Comparison of ENCODE assay signal across 8 cellular contexts in genomic region chr12:109994262-109995175, GRCh38. TPM values are rescaled to one million over a fixed set of nuclear protein-coding genes. Genes with fewer than 3 reads are reported as not detected.
DNase-seq lines count a peak whose midpoint lies in the region; ATAC-seq, FAIRE-seq and TF ChIP-seq lines count a peak whose summit lies in the region.

No MANE protein-coding gene starts in this region.

- no peak for TF ChIP-seq POLR2A in HepG2 (IDR thresholded peaks at IDR 0.05; ENCODE audit: insufficient read depth in 1 of 2, low read depth in 2 of 2, low read length in 2 of 2)

- peak overlapping the region; percentile 90 for H3K9ac ChIP-seq in HepG2 (ENCODE audit: insufficient read depth, low read depth, low read length)

- TF ChIP-seq EP300 in HepG2 (IDR thresholded peaks at IDR 0.05; ENCODE audit: low read depth in 2 of 2, low read length in 2 of 2) (no peak), HepG2 (CRISPR knock-in tag; IDR thresholded peaks at IDR 0.05; ENCODE audit: borderline replicate concordance) (no peak)

- intact Hi-C loops in left ventricle myocardium inferior (cut with micrococcal nuclease) (no loop called here), cardiac septum (cut with DNase I) (loop anchor here (5.0 kb wide), 2 partner anchors 48 to 92 kb away; partner anchors contain the start of gene TCHP), HepG2 (cut with micrococcal nuclease; ENCODE audit: unreplicated experiment) (loop anchor here (5.0 kb wide), 1 partner anchor 47 kb away; no protein-coding TSS in a partner anchor)

- peak overlapping the region; percentile 94 for H3K27ac ChIP-seq in left ventricle myocardium inferior (replicated peaks)
- H3K27ac ChIP-seq in HepG2 (ENCODE audit: extremely low read length, insufficient read depth, low read length): no peak overlapping the region

- FAIRE-seq in HepG2 (lab: Jason Lieb, UNC): no peak

- H3K79me2 ChIP-seq in HepG2 (ENCODE audit: insufficient read depth, low read length): peaks cover 37% of the 10 kb centered on the region

- peak overlapping the region; percentile 90 for H3K4me3 Mint-ChIP-seq in activated T-helper 17 cell treated with anti-CD3 and anti-CD28 coated beads, Interleukin-2, amount 50 U/mL, for 72 hours

- in situ Hi-C loops in HepG2 (cut with HindIII; ENCODE audit: extremely low pct_ligation_motif_present, low pct_unique_long_range_greater_than_20kb): no loop called here

- peak overlapping the region; percentile 83 for H3K27ac Mint-ChIP-seq in activated T-helper 17 cell treated with anti-CD3 and anti-CD28 coated beads, Interleukin-2, amount 50 U/mL, for 72 hours

- H3K4me1 ChIP-seq in left ventricle myocardium inferior (peaks cover 71% of the 10 kb centered on the region), HepG2 (ENCODE audit: insufficient read depth, low read length) (peaks cover 58% of the 10 kb centered on the region)

- DNase-seq in left ventricle myocardium inferior: no peak
- DNase-seq in cardiac septum (ENCODE audit: low spot score): no peak
- DNase-seq in HepG2 (ENCODE audit: low spot score): no peak
- no peak for DNase-seq in SHP77 treated with DMSO at 0.1 percent for 48 hours (lab: John Stamatoyannopoulos, UW)
- DNase-seq in stimulated activated CD4-positive, alpha-beta T cell treated with anti-CD3 and anti-CD28 coated beads, Interleukin-2, amount 100 ng/mL, for 24 hours: no peak
- no peak for DNase-seq in activated effector memory CD4-positive, alpha-beta T cell treated with anti-CD3 and anti-CD28 coated beads, Interleukin-2, amount 50 U/mL, for 16 hours

- BruUV-seq in HepG2 (replicated peaks; lab: Mats Ljungman, UMichigan): TSS peak; percentile 48

- peak overlapping the region; percentile 93 for H3K4me2 ChIP-seq in HepG2 (ENCODE audit: low read depth, low read length)

- H3K4me1 Mint-ChIP-seq in activated T-helper 17 cell treated with anti-CD3 and anti-CD28 coated beads, Interleukin-2, amount 50 U/mL, for 72 hours: peaks cover 23% of the 10 kb centered on the region

- H2AFZ ChIP-seq in HepG2 (ENCODE audit: low read length): no peak overlapping the region

- WGBS in HepG2 (ENCODE audit: low lambda C conversion rate): 69% methylated on average over 8 of the region's 8 CpGs

- no peaks in the 10 kb centered on the region for H3K9me3 Mint-ChIP-seq in activated T-helper 17 cell treated with anti-CD3 and anti-CD28 coated beads, Interleukin-2, amount 50 U/mL, for 72 hours

- CTCF ChIA-PET in HepG2 (lab: Yijun Ruan, JAX; ENCODE audit: low intra/inter-chr PET ratio, low total read pairs): no interaction called here

- TF ChIP-seq RAD21 in HepG2 (CRISPR knock-in tag; IDR thresholded peaks at IDR 0.05): no peak

- H3K27me3 Mint-ChIP-seq in activated T-helper 17 cell treated with anti-CD3 and anti-CD28 coated beads, Interleukin-2, amount 50 U/mL, for 72 hours: no peaks in the 10 kb centered on the region

- peaks cover 15% of the 10 kb centered on the region for H3K36me3 ChIP-seq in left ventricle myocardium inferior
- H3K36me3 ChIP-seq in HepG2 (replicated peaks in 1 of 2; ENCODE audit: control insufficient read depth in 1 of 2, insufficient read depth in 2 of 2, low read length in 2 of 2): peaks cover 0 to 21% of the 10 kb centered on the region in 2 experiments; a peak in 4 of 5 replicates

- H3K27me3 ChIP-seq in left ventricle myocardium inferior (ENCODE audit: low read depth) (no peaks in the 10 kb centered on the region), HepG2 (ENCODE audit: control insufficient read depth in 1 of 2, insufficient read depth in 2 of 2, low read length in 2 of 2) (no peaks in the 10 kb centered on the region; a peak in 1 of 5 replicates)

- H3K4me3 ChIP-seq in left ventricle myocardium inferior (peak overlapping the region; percentile 97), HepG2 (replicated peaks in 1 of 3; ENCODE audit: insufficient read depth in 1 of 3, low read depth in 2 of 3, low read length in 3 of 3) (peak overlapping the region; percentile 93 to 97 (median 94); a peak in 5 of 6 replicates)

- peaks cover 6% of the 10 kb centered on the region; the same call in 1 of the 2 replicates for H4K20me1 ChIP-seq in HepG2 (ENCODE audit: insufficient read depth, low read length)

- POLR2A ChIA-PET in HepG2 (lab: Yijun Ruan, JAX): no interaction called here

- H3K9me3 ChIP-seq in left ventricle myocardium inferior (replicated peaks) (no peaks in the 10 kb centered on the region), HepG2 (ENCODE audit: low read length) (no peaks in the 10 kb centered on the region)

- no peak for TF ChIP-seq CTCF in left ventricle myocardium inferior (IDR thresholded peaks at IDR 0.05; ENCODE audit: borderline replicate concordance)
- TF ChIP-seq CTCF in HepG2 (CRISPR knock-in tag; IDR thresholded peaks at IDR 0.05): no peak

- peaks cover 50% of the 10 kb centered on the region for H3K36me3 Mint-ChIP-seq in activated T-helper 17 cell treated with anti-CD3 and anti-CD28 coated beads, Interleukin-2, amount 50 U/mL, for 72 hours (ENCODE audit: low read depth)

- ATAC-seq in activated T-helper 17 cell treated with anti-CD3 and anti-CD28 coated beads, Interleukin-2, amount 50 U/mL, for 72 hours (replicated peaks): no peak
- no peak for ATAC-seq in HepG2
- ATAC-seq in HG03108 (IDR thresholded peaks at IDR 0.05; ENCODE audit: unreplicated experiment): no peak

RNA-seq across cellular contexts. Expression of gene GIT2, which starts 1.6 kb away (rescaled TPM):
- 50.5 TPM for total RNA-seq in left ventricle myocardium inferior
- total RNA-seq in cardiac septum: 31.2 TPM
- total RNA-seq in activated T-helper 17 cell treated with anti-CD3 and anti-CD28 coated beads, Interleukin-2, amount 50 U/mL, for 72 hours: 10 to 100 TPM; 70.8 to 75.2 TPM
- 15.2 and 18.4 TPM in 2 replicates for total RNA-seq in HepG2 (2016; rRNA removed; fragmentation: Illumina TruSeq; extraction: Trizol)
- 6.4 and 7.3 TPM in 2 replicates for total RNA-seq in HepG2 (2016; cell fraction: cytosol; rRNA removed; fragmentation: Illumina TruSeq; extraction: Trizol; ENCODE audit: low read depth)
- 14.1 and 17.8 TPM in 2 replicates for total RNA-seq in HepG2 (2016; cell fraction: insoluble cytoplasmic fraction; rRNA removed; fragmentation: Illumina TruSeq; extraction: Trizol)
- total RNA-seq in HepG2 (2016; cell fraction: membrane; rRNA removed; fragmentation: Illumina TruSeq; extraction: Trizol): 9.0 and 9.5 TPM in 2 replicates
- 31.9 and 34.5 TPM in 2 replicates for total RNA-seq in HepG2 (2016; cell fraction: nucleus; rRNA removed; fragmentation: Illumina TruSeq; extraction: Trizol)
- 18.7 and 19.8 TPM in 2 replicates for polyA plus RNA-seq in HepG2 (2011; rRNA removed)
- polyA plus RNA-seq in HepG2 (2011; cell fraction: cytosol; rRNA removed): 9.5 and 12.3 TPM in 2 replicates
- polyA plus RNA-seq in HepG2 (2011; cell fraction: nucleus; rRNA removed): 50.5 and 56.5 TPM in 2 replicates
- 14.5 and 15.2 TPM in 2 replicates for polyA plus RNA-seq in HepG2 (2012)
- polyA plus RNA-seq in HepG2 (2016; cell fraction: cytosol; fragmentation: Illumina TruSeq; extraction: Trizol; ENCODE audit: low read depth): 0.65 and 0.83 TPM in 2 replicates
- polyA plus RNA-seq in HepG2 (2016; cell fraction: insoluble cytoplasmic fraction; fragmentation: Illumina TruSeq; extraction: Trizol; ENCODE audit: low read depth): 11.7 and 12.8 TPM in 2 replicates
- 2.2 and 2.5 TPM in 2 replicates for polyA plus RNA-seq in HepG2 (2016; cell fraction: membrane; fragmentation: Illumina TruSeq; extraction: Trizol; ENCODE audit: low read depth)
- polyA plus RNA-seq in HepG2 (2016; cell fraction: nucleus; fragmentation: Illumina TruSeq; extraction: Trizol; ENCODE audit: insufficient read depth, low read depth): 59.1 and 66.0 TPM in 2 replicates
- polyA minus RNA-seq in HepG2 (2011; rRNA and poly(A)+ RNA removed; ENCODE audit: low replicate concordance): 26.7 and 35.9 TPM in 2 replicates
- polyA minus RNA-seq in HepG2 (2011; cell fraction: cytosol; rRNA and poly(A)+ RNA removed): 11.9 and 13.6 TPM in 2 replicates
- 90.6 and 102 TPM in 2 replicates for polyA minus RNA-seq in HepG2 (2011; cell fraction: nucleus; rRNA and poly(A)+ RNA removed)

RNA-seq across cellular contexts. Expression of gene ANKRD13A, which starts 4.7 kb away (rescaled TPM):
- total RNA-seq in left ventricle myocardium inferior (20.0 TPM), cardiac septum (15.5 TPM), HepG2 (2016; rRNA removed; fragmentation: Illumina TruSeq; extraction: Trizol) (34.1 and 40.7 TPM in 2 replicates)
- total RNA-seq in activated T-helper 17 cell treated with anti-CD3 and anti-CD28 coated beads, Interleukin-2, amount 50 U/mL, for 72 hours: 10 to 100 TPM; 61.4 to 68.5 TPM
- 19.2 and 22.0 TPM in 2 replicates for total RNA-seq in HepG2 (2016; cell fraction: cytosol; rRNA removed; fragmentation: Illumina TruSeq; extraction: Trizol; ENCODE audit: low read depth)
- 35.8 and 44.1 TPM in 2 replicates for total RNA-seq in HepG2 (2016; cell fraction: insoluble cytoplasmic fraction; rRNA removed; fragmentation: Illumina TruSeq; extraction: Trizol)
- 36.6 and 37.4 TPM in 2 replicates for total RNA-seq in HepG2 (2016; cell fraction: membrane; rRNA removed; fragmentation: Illumina TruSeq; extraction: Trizol)
- 27.2 and 29.0 TPM in 2 replicates for total RNA-seq in HepG2 (2016; cell fraction: nucleus; rRNA removed; fragmentation: Illumina TruSeq; extraction: Trizol)
- 41.6 and 51.0 TPM in 2 replicates for polyA plus RNA-seq in HepG2 (2011; rRNA removed)
- polyA plus RNA-seq in HepG2 (2011; cell fraction: cytosol; rRNA removed): 36.8 and 47.0 TPM in 2 replicates
- polyA plus RNA-seq in HepG2 (2011; cell fraction: nucleus; rRNA removed): 90.0 and 92.3 TPM in 2 replicates
- polyA plus RNA-seq in HepG2 (2012): 36.3 and 37.0 TPM in 2 replicates
- polyA plus RNA-seq in HepG2 (2016; cell fraction: cytosol; fragmentation: Illumina TruSeq; extraction: Trizol; ENCODE audit: low read depth): 6.9 and 7.4 TPM in 2 replicates
- polyA plus RNA-seq in HepG2 (2016; cell fraction: insoluble cytoplasmic fraction; fragmentation: Illumina TruSeq; extraction: Trizol; ENCODE audit: low read depth): 32.2 and 35.3 TPM in 2 replicates
- 19.0 and 20.8 TPM in 2 replicates for polyA plus RNA-seq in HepG2 (2016; cell fraction: membrane; fragmentation: Illumina TruSeq; extraction: Trizol; ENCODE audit: low read depth)
- polyA plus RNA-seq in HepG2 (2016; cell fraction: nucleus; fragmentation: Illumina TruSeq; extraction: Trizol; ENCODE audit: insufficient read depth, low read depth): 53.7 and 57.1 TPM in 2 replicates
- 40.3 and 72.5 TPM in 2 replicates for polyA minus RNA-seq in HepG2 (2011; rRNA and poly(A)+ RNA removed; ENCODE audit: low replicate concordance)
- 27.5 and 31.2 TPM in 2 replicates for polyA minus RNA-seq in HepG2 (2011; cell fraction: cytosol; rRNA and poly(A)+ RNA removed)
- polyA minus RNA-seq in HepG2 (2011; cell fraction: nucleus; rRNA and poly(A)+ RNA removed): 41.3 and 58.9 TPM in 2 replicates

RNA-seq across cellular contexts. Expression of gene C12orf76, which starts 53.8 kb away (rescaled TPM):
- 5.4 TPM for total RNA-seq in left ventricle myocardium inferior
- total RNA-seq in cardiac septum: 6.4 TPM
- 10 to 100 TPM in 1 of 2 donors, 1 to 10 TPM in 1; 9.9 to 16.3 TPM for total RNA-seq in activated T-helper 17 cell treated with anti-CD3 and anti-CD28 coated beads, Interleukin-2, amount 50 U/mL, for 72 hours
- 15.8 and 16.9 TPM in 2 replicates for total RNA-seq in HepG2 (2016; rRNA removed; fragmentation: Illumina TruSeq; extraction: Trizol)
- 6.8 and 8.8 TPM in 2 replicates for total RNA-seq in HepG2 (2016; cell fraction: cytosol; rRNA removed; fragmentation: Illumina TruSeq; extraction: Trizol; ENCODE audit: low read depth)
- total RNA-seq in HepG2 (2016; cell fraction: insoluble cytoplasmic fraction; rRNA removed; fragmentation: Illumina TruSeq; extraction: Trizol): 13.7 and 15.4 TPM in 2 replicates
- 17.6 and 19.4 TPM in 2 replicates for total RNA-seq in HepG2 (2016; cell fraction: membrane; rRNA removed; fragmentation: Illumina TruSeq; extraction: Trizol)
- total RNA-seq in HepG2 (2016; cell fraction: nucleus; rRNA removed; fragmentation: Illumina TruSeq; extraction: Trizol): 13.3 and 15.3 TPM in 2 replicates
- polyA plus RNA-seq in HepG2 (2011; rRNA removed): 38.4 and 40.6 TPM in 2 replicates
- polyA plus RNA-seq in HepG2 (2011; cell fraction: cytosol; rRNA removed): 34.5 and 40.6 TPM in 2 replicates
- 18.0 and 31.2 TPM in 2 replicates for polyA plus RNA-seq in HepG2 (2011; cell fraction: nucleus; rRNA removed)
- 33.1 and 35.3 TPM in 2 replicates for polyA plus RNA-seq in HepG2 (2012)
- polyA plus RNA-seq in HepG2 (2016; cell fraction: cytosol; fragmentation: Illumina TruSeq; extraction: Trizol; ENCODE audit: low read depth): 9.1 and 11.1 TPM in 2 replicates
- polyA plus RNA-seq in HepG2 (2016; cell fraction: insoluble cytoplasmic fraction; fragmentation: Illumina TruSeq; extraction: Trizol; ENCODE audit: low read depth): 14.2 and 15.0 TPM in 2 replicates
- 15.2 and 16.5 TPM in 2 replicates for polyA plus RNA-seq in HepG2 (2016; cell fraction: membrane; fragmentation: Illumina TruSeq; extraction: Trizol; ENCODE audit: low read depth)
- 31.0 and 32.0 TPM in 2 replicates for polyA plus RNA-seq in HepG2 (2016; cell fraction: nucleus; fragmentation: Illumina TruSeq; extraction: Trizol; ENCODE audit: insufficient read depth, low read depth)
- 7.5 and 15.0 TPM in 2 replicates for polyA minus RNA-seq in HepG2 (2011; rRNA and poly(A)+ RNA removed; ENCODE audit: low replicate concordance)
- polyA minus RNA-seq in HepG2 (2011; cell fraction: cytosol; rRNA and poly(A)+ RNA removed): 17.7 and 19.8 TPM in 2 replicates
- 12.7 and 15.9 TPM in 2 replicates for polyA minus RNA-seq in HepG2 (2011; cell fraction: nucleus; rRNA and poly(A)+ RNA removed)
